6 cellular contexts compared by ENCODE assay signal in the genomic region with DNA sequence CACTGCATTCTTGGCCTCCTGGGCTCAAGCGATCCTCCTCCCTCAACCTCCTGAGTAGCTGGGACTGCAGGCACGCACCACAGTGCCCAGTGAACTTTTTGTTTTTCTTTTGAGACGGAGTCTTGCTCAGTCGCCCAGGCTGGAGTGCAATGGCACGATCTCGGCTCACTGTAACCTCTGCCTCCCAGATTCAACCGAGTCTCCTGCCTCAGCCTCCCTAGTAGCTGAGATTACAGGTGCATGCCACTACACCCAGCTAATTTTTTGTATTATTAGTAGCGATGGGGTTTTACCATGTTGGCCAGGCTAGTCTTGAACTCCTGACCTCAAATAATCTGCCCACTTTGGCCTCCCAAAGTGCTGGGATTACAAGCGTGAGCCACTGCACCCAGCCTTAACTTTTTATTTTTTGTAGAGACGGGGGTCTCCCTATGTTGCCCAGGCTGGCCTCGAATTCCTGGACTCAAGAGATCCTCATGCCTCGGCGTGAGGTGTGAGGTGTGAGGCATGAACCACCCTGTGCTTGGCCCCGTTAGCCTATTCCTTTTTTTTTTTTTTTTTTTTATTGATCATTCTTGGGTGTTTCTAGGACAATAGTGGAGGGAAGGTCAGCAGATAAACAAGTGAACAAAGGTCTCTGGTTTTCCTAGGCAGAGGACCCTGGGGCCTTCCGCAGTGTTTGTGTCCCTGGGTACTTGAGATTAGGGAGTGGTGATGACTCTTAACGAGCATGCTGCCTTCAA. TPM values are rescaled to one million over a fixed set of nuclear protein-coding genes. Genes with fewer than 3 reads are reported as not detected.
DNase-seq lines count a peak whose midpoint lies in the region; ATAC-seq and TF ChIP-seq lines count a peak whose summit lies in the region.
"Not testable (repeated sequence)": the region's sequence is repeated elsewhere in the genome, so short reads cannot be mapped to it uniquely, and the experiment has no call there.

No MANE protein-coding gene starts in this region.

- not testable (repeated sequence) for DNase-seq in CD8-positive, alpha-beta memory T cell; NT2/D1 (ENCODE audit: low read depth, low spot score); activated T-cell treated with anti-CD3 and anti-CD28 coated beads, Interleukin-2, amount 50 U/mL, for 24 hours; endodermal cell

- peak overlapping the region; percentile 66 for H3K4me3 ChIP-seq in CD8-positive, alpha-beta memory T cell (ENCODE audit: low read length)
- H3K4me3 ChIP-seq in NT2/D1 (ENCODE audit: insufficient read length, low read depth): peak overlapping the region; percentile 50
- peak overlapping the region; percentile 84 for H3K4me3 ChIP-seq in endodermal cell (ENCODE audit: low read length)
- peak overlapping the region; percentile 73 to 77 for H3K4me3 ChIP-seq in mucosa of rectum (ENCODE audit: low read length in 2 of 2)

- peak overlapping the region; percentile 17 to 93 (median 65) for H3K4me3 Mint-ChIP-seq in CD8-positive, alpha-beta memory T cell
- peak overlapping the region; percentile 81 for H3K4me3 Mint-ChIP-seq in activated T-cell treated with anti-CD3 and anti-CD28 coated beads, Interleukin-2, amount 50 U/mL, for 24 hours
- peak overlapping the region; percentile 73 for H3K4me3 Mint-ChIP-seq in endodermal cell
- H3K4me3 Mint-ChIP-seq in stimulated activated memory B cell treated with anti-CD40 and anti-IgM and Interleukin-4, amounts not matched to agents 10 μg/mL and 1 μg/mL and 100 μg/mL, for 72 hours: peak overlapping the region; percentile 25

- ATAC-seq in stimulated activated memory B cell treated with anti-CD40 and anti-IgM and Interleukin-4, amounts not matched to agents 10 μg/mL and 1 μg/mL and 100 μg/mL, for 72 hours: not testable (repeated sequence)

- not testable (repeated sequence) for H3K27ac ChIP-seq in CD8-positive, alpha-beta memory T cell (ENCODE audit: low read depth, low read length); endodermal cell (ENCODE audit: low read depth, low read length); mucosa of rectum (ENCODE audit: low read depth in 2 of 2, low read length in 2 of 2)

- not testable (repeated sequence) for H3K27me3 ChIP-seq in CD8-positive, alpha-beta memory T cell (ENCODE audit: insufficient read depth, low read length, poor library complexity, severe bottlenecking)
- H3K27me3 ChIP-seq in NT2/D1 (ENCODE audit: insufficient read depth, insufficient read length) (peaks cover 28% of the 10 kb centered on the region), endodermal cell (ENCODE audit: control insufficient read depth, insufficient read depth, low read length, poor library complexity, severe bottlenecking) (peaks cover 35% of the 10 kb centered on the region), mucosa of rectum (ENCODE audit: control insufficient read depth in 2 of 2, insufficient read depth in 2 of 2, low read length in 2 of 2) (peaks cover 19 to 25% of the 10 kb centered on the region in 2 donors)

- TF ChIP-seq CTCF in endodermal cell (conservative IDR thresholded peaks at IDR 0.05): not testable (repeated sequence)

- H3K27me3 Mint-ChIP-seq in CD8-positive, alpha-beta memory T cell: peaks cover 5 to 11% of the 10 kb centered on the region in 2 donors
- H3K27me3 Mint-ChIP-seq in activated T-cell treated with anti-CD3 and anti-CD28 coated beads, Interleukin-2, amount 50 U/mL, for 24 hours: peaks cover 39% of the 10 kb centered on the region
- peaks cover 52% of the 10 kb centered on the region for H3K27me3 Mint-ChIP-seq in endodermal cell (ENCODE audit: insufficient read depth)
- peaks cover 46% of the 10 kb centered on the region for H3K27me3 Mint-ChIP-seq in stimulated activated memory B cell treated with anti-CD40 and anti-IgM and Interleukin-4, amounts not matched to agents 10 μg/mL and 1 μg/mL and 100 μg/mL, for 72 hours

- not testable (repeated sequence) for H3K9ac ChIP-seq in NT2/D1 (ENCODE audit: insufficient read length, low read depth); endodermal cell (ENCODE audit: extremely low read depth, low read length, poor library complexity, severe bottlenecking); mucosa of rectum (ENCODE audit: low read depth in 1 of 2, low read length in 2 of 2)

- 78 to 83% methylated on average over 11 to 13 of the region's 16 CpGs for WGBS in endodermal cell (ENCODE audit: insufficient coverage in 1 of 2, insufficient read length in 1 of 2), 2 experiments

- not testable (repeated sequence) for H3K36me3 Mint-ChIP-seq in CD8-positive, alpha-beta memory T cell; activated T-cell treated with anti-CD3 and anti-CD28 coated beads, Interleukin-2, amount 50 U/mL, for 24 hours (ENCODE audit: low read depth); endodermal cell (ENCODE audit: low read depth); stimulated activated memory B cell treated with anti-CD40 and anti-IgM and Interleukin-4, amounts not matched to agents 10 μg/mL and 1 μg/mL and 100 μg/mL, for 72 hours

- H3K27ac Mint-ChIP-seq in CD8-positive, alpha-beta memory T cell; activated T-cell treated with anti-CD3 and anti-CD28 coated beads, Interleukin-2, amount 50 U/mL, for 24 hours; endodermal cell; stimulated activated memory B cell treated with anti-CD40 and anti-IgM and Interleukin-4, amounts not matched to agents 10 μg/mL and 1 μg/mL and 100 μg/mL, for 72 hours: not testable (repeated sequence)

- CTCF ChIA-PET in CD8-positive, alpha-beta memory T cell (lab: Charles Lee): not testable (repeated sequence)

- H3K9me3 ChIP-seq in CD8-positive, alpha-beta memory T cell (ENCODE audit: low read length); NT2/D1 (ENCODE audit: insufficient read depth, low read length); endodermal cell (ENCODE audit: control insufficient read depth, low read length); mucosa of rectum (ENCODE audit: control insufficient read depth in 2 of 2, low read length in 2 of 2): not testable (repeated sequence)

- H3K4me1 Mint-ChIP-seq in CD8-positive, alpha-beta memory T cell: peaks cover 8 to 22% (median 13%) of the 10 kb centered on the region in 3 donors
- peaks cover 17% of the 10 kb centered on the region for H3K4me1 Mint-ChIP-seq in activated T-cell treated with anti-CD3 and anti-CD28 coated beads, Interleukin-2, amount 50 U/mL, for 24 hours (ENCODE audit: low read depth)
- H3K4me1 Mint-ChIP-seq in endodermal cell: not testable (repeated sequence)
- peaks cover 24% of the 10 kb centered on the region for H3K4me1 Mint-ChIP-seq in stimulated activated memory B cell treated with anti-CD40 and anti-IgM and Interleukin-4, amounts not matched to agents 10 μg/mL and 1 μg/mL and 100 μg/mL, for 72 hours

- POLR2A ChIA-PET in CD8-positive, alpha-beta memory T cell (lab: Charles Lee): interaction anchor here (1.1 to 2.3 kb wide), 3 partner anchors 10 to 33 kb away, joined by 4 to 11 read pairs (median 9); a partner anchor contains a TSS

- H3K36me3 ChIP-seq in CD8-positive, alpha-beta memory T cell (ENCODE audit: insufficient read depth, low read length); NT2/D1 (ENCODE audit: insufficient read depth, insufficient read length, low read length); endodermal cell (ENCODE audit: control insufficient read depth, insufficient read depth, low read length); mucosa of rectum (ENCODE audit: control insufficient read depth in 2 of 2, insufficient read depth in 2 of 2, low read length in 2 of 2): not testable (repeated sequence)

- peaks cover 12% of the 10 kb centered on the region for H3K4me1 ChIP-seq in CD8-positive, alpha-beta memory T cell (ENCODE audit: insufficient read depth, low read length)
- not testable (repeated sequence) for H3K4me1 ChIP-seq in NT2/D1 (ENCODE audit: insufficient read depth, insufficient read length); endodermal cell (ENCODE audit: control insufficient read depth, insufficient read depth, low read length); mucosa of rectum (ENCODE audit: control insufficient read depth in 2 of 2, insufficient read depth in 2 of 2, low read length in 2 of 2)

- H3K9me3 Mint-ChIP-seq in CD8-positive, alpha-beta memory T cell; activated T-cell treated with anti-CD3 and anti-CD28 coated beads, Interleukin-2, amount 50 U/mL, for 24 hours; stimulated activated memory B cell treated with anti-CD40 and anti-IgM and Interleukin-4, amounts not matched to agents 10 μg/mL and 1 μg/mL and 100 μg/mL, for 72 hours: not testable (repeated sequence)
- peaks cover 18% of the 10 kb centered on the region for H3K9me3 Mint-ChIP-seq in endodermal cell

RNA-seq across cellular contexts. Expression of a gene that starts 11.3 kb away (rescaled TPM):
- 100 to 1,000 TPM; 256 to 267 TPM for total RNA-seq in CD8-positive, alpha-beta memory T cell
- 180 TPM for polyA plus RNA-seq in CD8-positive, alpha-beta memory T cell
- 100 to 1,000 TPM; 168 to 178 TPM for total RNA-seq in endodermal cell
- 222 TPM for polyA plus RNA-seq in endodermal cell (2013, experiment 1 of 2)
- 223 TPM for polyA plus RNA-seq in endodermal cell (2013, experiment 2 of 2)

RNA-seq across cellular contexts. Expression of a gene that starts 24.7 kb away (rescaled TPM):
- total RNA-seq in CD8-positive, alpha-beta memory T cell: under 1 TPM in 1 of 2 experiments, not detected in 1; 0.15 TPM
- not detected for polyA plus RNA-seq in CD8-positive, alpha-beta memory T cell
- total RNA-seq in endodermal cell: 1 to 10 TPM in 1 of 2 donors, under 1 TPM in 1; 0.99 to 2.1 TPM
- 1.8 TPM for polyA plus RNA-seq in endodermal cell (2013, experiment 1 of 2)
- 3.0 TPM for polyA plus RNA-seq in endodermal cell (2013, experiment 2 of 2)

RNA-seq across cellular contexts. Expression of a gene that starts 25.4 kb away (rescaled TPM):
- total RNA-seq in CD8-positive, alpha-beta memory T cell: under 1 TPM; 0.33 to 0.66 TPM
- not detected for polyA plus RNA-seq in CD8-positive, alpha-beta memory T cell
- 1 to 10 TPM; 5.3 to 10.0 TPM for total RNA-seq in endodermal cell
- 8.8 TPM for polyA plus RNA-seq in endodermal cell (2013, experiment 1 of 2)
- 9.4 TPM for polyA plus RNA-seq in endodermal cell (2013, experiment 2 of 2)

RNA-seq across cellular contexts. Expression of a gene that starts 27.5 kb away (rescaled TPM):
- 1 to 10 TPM; 4.3 to 4.6 TPM for total RNA-seq in CD8-positive, alpha-beta memory T cell
- 0.94 TPM for polyA plus RNA-seq in CD8-positive, alpha-beta memory T cell
- total RNA-seq in endodermal cell: 1 to 10 TPM; 2.5 to 8.9 TPM
- 3.5 TPM for polyA plus RNA-seq in endodermal cell (2013, experiment 1 of 2)
- 3.4 TPM for polyA plus RNA-seq in endodermal cell (2013, experiment 2 of 2)

RNA-seq across cellular contexts. Expression of a gene that starts 39.8 kb away (rescaled TPM):
- 10 to 100 TPM; 17.8 to 25.2 TPM for total RNA-seq in CD8-positive, alpha-beta memory T cell
- 16.8 TPM for polyA plus RNA-seq in CD8-positive, alpha-beta memory T cell
- 10 to 100 TPM in 1 of 2 donors, 1 to 10 TPM in 1; 8.6 to 13.7 TPM for total RNA-seq in endodermal cell
- 9.9 TPM for polyA plus RNA-seq in endodermal cell (2013, experiment 1 of 2)
- polyA plus RNA-seq in endodermal cell (2013, experiment 2 of 2): 8.9 TPM

Comparison
In these comparisons a context has a peak if more than half of its experiments do, and no peak if none do; other contexts are left out.
1. H3K4me3 Mint-ChIP-seq: peak in every context shown above with its lines; median percentile 81 in activated T-cell treated with anti-CD3 and anti-CD28 coated beads, Interleukin-2, amount 50 U/mL, for 24 hours; 73 in endodermal cell; 65 in CD8-positive, alpha-beta memory T cell; 25 in stimulated activated memory B cell treated with anti-CD40 and anti-IgM and Interleukin-4, amounts not matched to agents 10 μg/mL and 1 μg/mL and 100 μg/mL, for 72 hours.